In genomic region chr2:64686283-64686956, GRCh38 we compare ENCODE assay signal across 21 cellular contexts. TPM values are rescaled to one million over a fixed set of nuclear protein-coding genes. Genes with fewer than 3 reads are reported as not detected.
DNase-seq lines count a peak whose midpoint lies in the region; ATAC-seq, FAIRE-seq and TF ChIP-seq lines count a peak whose summit lies in the region.
"Had no signal": no experiment of that assay in that cellular context is flagged by ENCODE, and none has a peak within 500 bp of the region (broad histone marks: within the 10 kb centered on the region; RNA-seq: fewer than 3 reads in every experiment).

No MANE protein-coding gene starts in this region.

- no peaks in the 10 kb centered on the region for H3K36me3 ChIP-seq in HCT116 (ENCODE audit: control insufficient read depth in 1 of 2, insufficient read depth in 2 of 2, low read length in 2 of 2)
- no peaks in the 10 kb centered on the region for H3K36me3 ChIP-seq in gastrocnemius medialis
- H3K36me3 ChIP-seq: adrenal gland, breast epithelium, uterus had no signal

- peak overlapping the region; percentile 13; the same call in 1 of the 3 replicates for H3K4me2 ChIP-seq in A549
- 0 out of 2 replicates have a peak overlapping the region, but pooled peaks have one; percentile 8 for H3K4me2 ChIP-seq in HCT116 (ENCODE audit: low read length)

- peak in 1 of 2 experiments; percentile 44; a peak in 3 of 6 replicates for ATAC-seq in A549
- no peak for ATAC-seq in HCT116
- peak; percentile 79 for ATAC-seq in activated T-helper 17 cell treated with anti-CD3 and anti-CD28 coated beads, Interleukin-2, amount 50 U/mL, for 72 hours (replicated peaks)
- ATAC-seq in left colon = peak; percentile 43
- ATAC-seq in HG03342 (IDR thresholded peaks at IDR 0.05; ENCODE audit: unreplicated experiment) = no peak
- ATAC-seq in gastrocnemius medialis = no peak
- ATAC-seq in GM19395 (IDR thresholded peaks at IDR 0.05; ENCODE audit: unreplicated experiment) = no peak
- ATAC-seq: left cardiac atrium had no signal

- H3K4me1 ChIP-seq in A549 (peaks cover 15% of the 10 kb centered on the region), HCT116 (ENCODE audit: control insufficient read depth in 1 of 2, insufficient read depth in 2 of 2, low read length in 2 of 2) (peaks cover 0 to 6% of the 10 kb centered on the region in 2 experiments; a peak in 2 of 4 replicates), gastrocnemius medialis (no peaks in the 10 kb centered on the region)
- H3K4me1 ChIP-seq: adrenal gland, breast epithelium, uterus had no signal

- H3K36me3 Mint-ChIP-seq in activated T-helper 17 cell treated with anti-CD3 and anti-CD28 coated beads, Interleukin-2, amount 50 U/mL, for 72 hours (ENCODE audit: low read depth) = no peaks in the 10 kb centered on the region
- H3K36me3 Mint-ChIP-seq: CD4-positive, CD25-positive, alpha-beta regulatory T cell had no signal

- POLR2A ChIA-PET in A549 (lab: Yijun Ruan, JAX) (interaction anchor here (1.1 kb wide), 1 partner anchor 33 kb away, joined by 5 read pairs; the partner anchor contains the start of gene SERTAD2), HCT116 (lab: Charles Lee) (no interaction called here)

- no peak overlapping the region for H2AFZ ChIP-seq in HCT116 (ENCODE audit: low read depth, low read length, poor library complexity, severe bottlenecking)

- peaks cover 3% of the 10 kb centered on the region for H3K9me3 Mint-ChIP-seq in activated T-helper 17 cell treated with anti-CD3 and anti-CD28 coated beads, Interleukin-2, amount 50 U/mL, for 72 hours

- H3K27me3 ChIP-seq in HCT116 (ENCODE audit: insufficient read depth, low read length) (no peaks in the 10 kb centered on the region), gastrocnemius medialis (no peaks in the 10 kb centered on the region)
- H3K27me3 ChIP-seq: adrenal gland, breast epithelium, uterus had no signal

- TF ChIP-seq POLR2A in A549 (IDR thresholded peaks at IDR 0.05; ENCODE audit: low read length) = no peak
- TF ChIP-seq POLR2A in HCT116 (IDR thresholded peaks at IDR 0.05; ENCODE audit: borderline replicate concordance, extremely low read depth, insufficient read depth, insufficient read length) = no peak
- TF ChIP-seq POLR2A in gastrocnemius medialis (IDR thresholded peaks at IDR 0.05) = no peak

- no peak for TF ChIP-seq EP300 in A549 (IDR thresholded peaks at IDR 0.05)

- DNase-seq in A549 (ENCODE audit: low read depth in 1 of 2, low spot score in 1 of 2) (no peak), HCT116 (ENCODE audit: low read depth, low spot score) (no peak), left colon (no peak), AG20443 (ENCODE audit: low spot score) (no peak), gastrocnemius medialis (no peak)
- DNase-seq: activated CD4-positive, CD25-positive, alpha-beta regulatory T cell; CD4-positive, CD25-positive, alpha-beta regulatory T cell; DMS153; hypothalamus; left cardiac atrium; midbrain; NCI-H2171; NCI-H69; stimulated activated CD4-positive, alpha-beta T cell treated with anti-CD3 and anti-CD28 coated beads, Interleukin-4, amount 100 ng/mL, for 4 hours; uterus had no signal

- H3K27ac Mint-ChIP-seq in activated T-helper 17 cell treated with anti-CD3 and anti-CD28 coated beads, Interleukin-2, amount 50 U/mL, for 72 hours = no peak overlapping the region
- H3K27ac Mint-ChIP-seq: CD4-positive, CD25-positive, alpha-beta regulatory T cell had no signal

- H3K9me2 ChIP-seq in HCT116 (ENCODE audit: insufficient read depth) = no peaks in the 10 kb centered on the region

- H3K27ac ChIP-seq in A549 (no peak overlapping the region), HCT116 (ENCODE audit: low read depth, low read length) (no peak overlapping the region), gastrocnemius medialis (no peak overlapping the region)
- H3K27ac ChIP-seq: adrenal gland, breast epithelium, uterus had no signal

- H4K20me1 ChIP-seq in HCT116 (ENCODE audit: insufficient read depth) = no peaks in the 10 kb centered on the region

- H3K4me1 Mint-ChIP-seq in activated T-helper 17 cell treated with anti-CD3 and anti-CD28 coated beads, Interleukin-2, amount 50 U/mL, for 72 hours = peaks cover 5% of the 10 kb centered on the region

- in situ Hi-C loops in gastrocnemius medialis (cut with MboI; ENCODE audit: low sequenced_read_pairs in 4 of 4) = no loop called here

- RAD21 ChIA-PET in HCT116 (lab: Charles Lee; ENCODE audit: low non-redundant PET in 1 of 2, low total read pairs in 2 of 2, uncharacterized antibody in 2 of 2, unreplicated experiment in 2 of 2) = no interaction called here

- 72% methylated on average over 5 of the region's 5 CpGs for WGBS in A549 (ENCODE audit: missing lambda C conversion rate)

- H3K9me3 ChIP-seq in A549 (no peaks in the 10 kb centered on the region), HCT116 (ENCODE audit: control insufficient read depth in 1 of 2, insufficient read depth in 1 of 2, low read depth in 1 of 2, low read length in 2 of 2) (no peaks in the 10 kb centered on the region), gastrocnemius medialis (no peaks in the 10 kb centered on the region)
- H3K9me3 ChIP-seq: adrenal gland, breast epithelium, uterus had no signal

- no peak for FAIRE-seq in A549 (lab: Jason Lieb, UNC)
- FAIRE-seq: endothelial cell of umbilical vein had no signal

- H3K4me3 Mint-ChIP-seq in activated T-helper 17 cell treated with anti-CD3 and anti-CD28 coated beads, Interleukin-2, amount 50 U/mL, for 72 hours = no peak overlapping the region
- H3K4me3 Mint-ChIP-seq: CD4-positive, CD25-positive, alpha-beta regulatory T cell had no signal

- H3K79me2 ChIP-seq in HCT116 (ENCODE audit: insufficient read depth, low read length) = peaks cover 11% of the 10 kb centered on the region; the same call in 1 of the 2 replicates

- CTCF ChIA-PET in A549 (lab: Yijun Ruan, JAX) (interaction anchor here (1.4 to 1.5 kb wide), 2 partner anchors 10 to 40 kb away, joined by 4 to 5 read pairs; no protein-coding TSS in a partner anchor), HCT116 (lab: Charles Lee) (no interaction called here)

- intact Hi-C loops in HCT116 (cut with micrococcal nuclease) = no loop called here
- intact Hi-C loops in left colon (cut with DNase I, micrococcal nuclease) = no loop called here
- intact Hi-C loops in gastrocnemius medialis (cut with DNase I; ENCODE audit: low total_unique reads) = no loop called here

- H3K4me3 ChIP-seq in A549 (no peak overlapping the region), HCT116 (replicated peaks in 1 of 2; ENCODE audit: low read depth in 1 of 2, low read length in 2 of 2) (no peak overlapping the region), gastrocnemius medialis (no peak overlapping the region)
- H3K4me3 ChIP-seq: adrenal gland, breast epithelium, uterus had no signal

- H3K27me3 Mint-ChIP-seq in activated T-helper 17 cell treated with anti-CD3 and anti-CD28 coated beads, Interleukin-2, amount 50 U/mL, for 72 hours = no peaks in the 10 kb centered on the region
- H3K27me3 Mint-ChIP-seq: CD4-positive, CD25-positive, alpha-beta regulatory T cell had no signal

- BruUV-seq in HCT116 (replicated peaks; lab: Mats Ljungman, UMichigan) = no TSS peak

- no peak for TF ChIP-seq RAD21 in A549 (conservative IDR thresholded peaks at IDR 0.05 in 1 of 2, IDR thresholded peaks at IDR 0.05 in 1 of 2)
- no peak for TF ChIP-seq RAD21 in HCT116 (IDR thresholded peaks at IDR 0.05; ENCODE audit: low read depth)

- TF ChIP-seq CTCF in A549 (IDR thresholded peaks at IDR 0.05) (no peak), HCT116 (IDR thresholded peaks at IDR 0.05 in 2 of 3, conservative IDR thresholded peaks at IDR 0.05 in 1 of 3; ENCODE audit: borderline replicate concordance in 1 of 3, insufficient read depth in 1 of 3, low read depth in 2 of 3, low read length in 2 of 3) (no peak), gastrocnemius medialis (IDR thresholded peaks at IDR 0.05 in 4 of 5, conservative IDR thresholded peaks at IDR 0.05 in 1 of 5) (no peak)

- H3K9ac ChIP-seq in HCT116 (ENCODE audit: low read length) = no peak overlapping the region

TF ChIP-seq in A549, 52 proteins besides CTCF, POLR2A, EP300 and RAD21 (continues in another document):
- TF ChIP-seq SMC3 (IDR thresholded peaks at IDR 0.05) (no peak), PBX3 (IDR thresholded peaks at IDR 0.05) (no peak), CHD2 (IDR thresholded peaks at IDR 0.05; ENCODE audit: low read length, partially characterized antibody) (no peak), ZSCAN20 (CRISPR knock-in tag; IDR thresholded peaks at IDR 0.05) (no peak)

TF ChIP-seq in HCT116, 20 proteins besides CTCF, POLR2A, EP300 and RAD21 (continues in another document):
- no peak for TF ChIP-seq ZBTB33 (IDR thresholded peaks at IDR 0.05; ENCODE audit: extremely low read depth, insufficient replicate concordance, low read length)
- no peak for TF ChIP-seq POLR2AphosphoS5 (IDR thresholded peaks at IDR 0.05; ENCODE audit: low read depth, low read length)

RNA-seq across cellular contexts. Expression of gene SERTAD2, which starts 32.7 kb away (rescaled TPM):
- 11.8 and 14.0 TPM in 2 replicates for polyA plus RNA-seq in A549 (2011; rRNA removed)
- 7.3 and 9.6 TPM in 2 replicates for polyA plus RNA-seq in A549 (2012; cell fraction: cytosol; rRNA removed)
- polyA plus RNA-seq in A549 (2012; cell fraction: nucleus; rRNA removed) = 4.0 and 6.0 TPM in 2 replicates
- polyA plus RNA-seq in A549 (2017; fragmentation: RNase III; extraction: RNeasy Plus Mini Kit Qiagen cat#74134 plus additional on column Dnase treatment) = 11.8 to 13.1 TPM (median 12.2 TPM) in 3 replicates
- polyA minus RNA-seq in A549 (2011; rRNA and poly(A)+ RNA removed) = 14.4 and 16.4 TPM in 2 replicates
- 80.1 TPM for total RNA-seq in HCT116 (2021; ENCODE audit: unreplicated experiment)
- polyA plus RNA-seq in HCT116 (2012) = 62.0 and 63.9 TPM in 2 replicates
- 10 to 100 TPM; 11.5 to 30.7 TPM for total RNA-seq in activated T-helper 17 cell treated with anti-CD3 and anti-CD28 coated beads, Interleukin-2, amount 50 U/mL, for 72 hours
- total RNA-seq in left colon = 10 to 100 TPM; 16.0 to 20.5 TPM
- total RNA-seq in gastrocnemius medialis = 10 to 100 TPM in 1 of 4 donors, 1 to 10 TPM in 3; 7.3 to 10.6 (median 8.7) TPM

Comparison
In these comparisons a context has a peak if more than half of its experiments do, and no peak if none do; other contexts are left out.
1. ATAC-seq: peak in activated T-helper 17 cell treated with anti-CD3 and anti-CD28 coated beads, Interleukin-2, amount 50 U/mL, for 72 hours (single experiment) and left colon (single experiment); none in HCT116 (single experiment), HG03342 (single experiment), gastrocnemius medialis (0 of 2) and GM19395 (single experiment).